17 cellular contexts compared by ENCODE assay signal in genomic region chr5:144004146-144004545, GRCh38.
DNase-seq lines count a peak whose midpoint lies in the region; TF ChIP-seq lines count a peak whose summit lies in the region.
"Had no signal": no experiment of that assay in that cellular context is flagged by ENCODE, and none has a peak within 500 bp of the region (broad histone marks: within the 10 kb centered on the region; RNA-seq: fewer than 3 reads in every experiment).

No MANE protein-coding gene starts in this region.

- no peaks in the 10 kb centered on the region for H3K79me2 ChIP-seq in osteoblast (ENCODE audit: insufficient read depth, low read length)

- intact Hi-C loops in adrenal gland (cut with DNase I), result no loop called here

- no peaks in the 10 kb centered on the region for H4K20me1 ChIP-seq in osteoblast (ENCODE audit: insufficient read depth, low read length)

- TF ChIP-seq POLR2A in adrenal gland (IDR thresholded peaks at IDR 0.05), result no peak

- H3K4me1 ChIP-seq in osteoblast (ENCODE audit: insufficient read depth, low read length) (peaks cover 3% of the 10 kb centered on the region), adrenal gland (replicated peaks in 1 of 2) (no peaks in the 10 kb centered on the region)
- H3K4me1 ChIP-seq: SJSA1 had no signal

- DNase-seq in EH (ENCODE audit: low read depth) (peak; percentile 48), M059J (ENCODE audit: low read depth) (peak; percentile 55), astrocyte of the spinal cord (ENCODE audit: low read depth, low spot score) (peak; percentile 75), osteoblast (ENCODE audit: insufficient read length, low spot score, missing footprints) (no peak), adrenal gland (no peak), NCI-H2196 treated with DMSO at 0.1 percent for 48 hours (lab: John Stamatoyannopoulos, UW; ENCODE audit: unreplicated experiment) (no peak), retina (no peak)
- no peak for DNase-seq in stimulated activated CD4-positive, alpha-beta T cell treated with anti-CD3 and anti-CD28 coated beads, Interleukin-1b, Interleukin-23, amount 100 ng/mL, for 48 hours
- DNase-seq: AML-193, H9, KBM-7, NCI-H1048, NCI-H1436 treated with DMSO at 0.1 percent for 48 hours, NCI-H2081, NCI-H524, PC-9 had no signal

- H3K27ac ChIP-seq in osteoblast (ENCODE audit: low read depth, low read length) (no peak overlapping the region), adrenal gland (no peak overlapping the region)
- H3K27ac ChIP-seq: PC-9, SJSA1 had no signal

- WGBS in adrenal gland, 4 donors, result 18 to 51% (median 41%) methylated on average over 1 of the region's 1 CpG

- no peaks in the 10 kb centered on the region for H3K9me3 ChIP-seq in osteoblast (ENCODE audit: low read depth, low read length)
- H3K9me3 ChIP-seq in adrenal gland (replicated peaks in 1 of 3), result no peaks in the 10 kb centered on the region
- H3K9me3 ChIP-seq: SJSA1 had no signal

- no peaks in the 10 kb centered on the region for H3K27me3 ChIP-seq in osteoblast (ENCODE audit: insufficient read depth, low read length)
- no peaks in the 10 kb centered on the region for H3K27me3 ChIP-seq in adrenal gland
- H3K27me3 ChIP-seq: SJSA1 had no signal

- H3K4me3 ChIP-seq in astrocyte of the spinal cord (ENCODE audit: low read depth, low read length) (no peak overlapping the region), osteoblast (ENCODE audit: insufficient read depth, low read length) (no peak overlapping the region), adrenal gland (no peak overlapping the region)
- H3K4me3 ChIP-seq: PC-9, SJSA1 had no signal

- H2AFZ ChIP-seq in osteoblast (ENCODE audit: low read length), result peak overlapping the region; percentile 3
- H2AFZ ChIP-seq: PC-9 had no signal

- no peak overlapping the region for H3K4me2 ChIP-seq in osteoblast (ENCODE audit: insufficient read depth, low read length)
- H3K4me2 ChIP-seq: PC-9 had no signal

- in situ Hi-C loops in astrocyte of the spinal cord (cut with HindIII; ENCODE audit: low sequenced_read_pairs), result no loop called here

- H3K36me3 ChIP-seq in osteoblast (ENCODE audit: insufficient read depth, low read length), result no peaks in the 10 kb centered on the region
- H3K36me3 ChIP-seq in adrenal gland (replicated peaks in 1 of 2), result no peaks in the 10 kb centered on the region
- H3K36me3 ChIP-seq: SJSA1 had no signal

- no peak for TF ChIP-seq CTCF in astrocyte of the spinal cord (IDR thresholded peaks at IDR 0.05; ENCODE audit: low read depth, low read length)
- no peak for TF ChIP-seq CTCF in osteoblast (IDR thresholded peaks at IDR 0.05; ENCODE audit: extremely low read depth, low read depth, low read length)
- TF ChIP-seq CTCF in adrenal gland (IDR thresholded peaks at IDR 0.05), result no peak

Comparison
In these comparisons a context has a peak if more than half of its experiments do, and no peak if none do; other contexts are left out.
1. DNase-seq: peak in EH (single experiment), M059J (single experiment) and astrocyte of the spinal cord (single experiment); none in osteoblast (single experiment), stimulated activated CD4-positive, alpha-beta T cell treated with anti-CD3 and anti-CD28 coated beads, Interleukin-1b, Interleukin-23, amount 100 ng/mL, for 48 hours (single experiment), adrenal gland (0 of 7), NCI-H2196 treated with DMSO at 0.1 percent for 48 hours (single experiment) and retina (single experiment).